Comparison of ENCODE assay signal across 15 cellular contexts in the genomic region with DNA sequence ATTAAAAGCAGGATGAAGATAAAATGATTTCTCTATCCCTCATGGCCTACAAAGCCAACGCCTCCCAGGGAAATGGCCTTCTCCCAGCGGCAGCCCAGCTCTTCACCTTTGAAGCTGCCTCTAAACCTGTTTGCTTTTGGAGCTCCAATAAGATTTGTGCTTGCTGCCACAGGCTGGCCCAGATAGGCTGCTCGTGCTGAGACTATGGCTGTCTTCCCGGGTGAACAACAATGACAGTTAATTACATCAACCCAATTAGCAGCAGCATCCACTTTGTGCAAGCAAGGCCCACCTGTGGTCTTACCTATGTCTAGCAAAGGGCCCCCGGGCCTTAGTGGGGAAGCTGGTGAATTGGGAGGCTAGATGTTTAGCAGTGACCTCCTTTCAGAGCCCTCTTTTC.
A peak's percentile ranks its signal among the peaks of the same experiment; 100 is the strongest.
DNase-seq lines count a peak whose midpoint lies in the region; ATAC-seq and TF ChIP-seq lines count a peak whose summit lies in the region.
"Had no signal": no experiment of that assay in that cellular context is flagged by ENCODE, and none has a peak within 500 bp of the region (broad histone marks: within the 10 kb centered on the region; RNA-seq: fewer than 3 reads in every experiment).

No MANE protein-coding gene starts in this region.

- no peaks in the 10 kb centered on the region for H3K4me1 Mint-ChIP-seq in GM23338
- H3K4me1 Mint-ChIP-seq in neural progenitor cell: no peaks in the 10 kb centered on the region

- H3F3A ChIP-seq in GM23338 (replicated peaks; ENCODE audit: low read depth) (no peaks in the 10 kb centered on the region), neural progenitor cell (ENCODE audit: low read depth) (no peaks in the 10 kb centered on the region)

- no peak overlapping the region for H3K4me2 ChIP-seq in GM23338
- H3K4me2 ChIP-seq in neural progenitor cell: no peak overlapping the region

- H3K27ac ChIP-seq in GM23338 (ENCODE audit: low read depth) (no peak overlapping the region), colonic mucosa (peak overlapping the region; percentile 19), neural progenitor cell (no peak overlapping the region)
- H3K27ac ChIP-seq: left ventricle myocardium inferior, tibial artery had no signal

- H3K9ac ChIP-seq in colonic mucosa (ENCODE audit: low read depth in 2 of 2, low read length in 2 of 2) (no peak overlapping the region), neural progenitor cell (no peak overlapping the region)

- H3K79me2 ChIP-seq in GM23338 (replicated peaks; ENCODE audit: insufficient read depth) (no peaks in the 10 kb centered on the region), neural progenitor cell (ENCODE audit: low read depth) (no peaks in the 10 kb centered on the region)

- peak overlapping the region; percentile 84 for H2AFZ ChIP-seq in GM23338
- H2AFZ ChIP-seq in neural progenitor cell (replicated peaks): peak overlapping the region; percentile 19

- H3K27me3 Mint-ChIP-seq in GM23338 (ENCODE audit: insufficient read depth, low read depth, poor library complexity) (no peaks in the 10 kb centered on the region), neural progenitor cell (ENCODE audit: insufficient read depth, low read depth) (peaks cover 2% of the 10 kb centered on the region)

- H4K20me1 ChIP-seq in GM23338 (replicated peaks; ENCODE audit: insufficient read depth): no peaks in the 10 kb centered on the region
- no peaks in the 10 kb centered on the region for H4K20me1 ChIP-seq in neural progenitor cell (ENCODE audit: low read depth)

- H3K27ac Mint-ChIP-seq in GM23338 (no peak overlapping the region), neural progenitor cell (no peak overlapping the region)
- H3K27ac Mint-ChIP-seq: activated T-helper 2 cell treated with anti-CD3 and anti-CD28 coated beads, Interferon-gamma antibody, Interleukin-2, Interleukin-4, amounts not matched to agents 10 μg/mL and 5 μg/mL and 100 μg/mL, durations not matched to agents 14 hours and 24 hours and 36 hours; T-helper 1 cell treated with Interleukin-12 subunit alpha and Interleukin-12 subunit beta and Interleukin-4 antibody, amounts not matched to agents 30 μg/mL and 1 μg/mL, for 36 hours had no signal

- intact Hi-C loops in colonic mucosa (cut with DNase I): loop anchor here (10.0 kb wide), 2 partner anchors 286 to 426 kb away; no protein-coding TSS in a partner anchor

- no peaks in the 10 kb centered on the region for H3K27me3 ChIP-seq in GM23338 (ENCODE audit: insufficient read depth)
- no peaks in the 10 kb centered on the region for H3K27me3 ChIP-seq in colonic mucosa
- no peaks in the 10 kb centered on the region for H3K27me3 ChIP-seq in neural progenitor cell
- H3K27me3 ChIP-seq: tibial artery had no signal

- TF ChIP-seq CTCF in GM23338 (conservative IDR thresholded peaks at IDR 0.05; ENCODE audit: low read depth in 2 of 2) (no peak), colonic mucosa (IDR thresholded peaks at IDR 0.05) (no peak), neural progenitor cell (IDR thresholded peaks at IDR 0.05) (no peak)

- DNase-seq in GM23338 (ENCODE audit: low spot score) (peak; percentile 14), NCI-H69 (lab: John Stamatoyannopoulos, UW) (peak; percentile 100), colonic mucosa (peak; percentile 30), neural progenitor cell (ENCODE audit: low spot score) (peak; percentile 47), glomerular visceral epithelial cell (ENCODE audit: extremely low spot score) (no peak), HPDE6-E6E7 (ENCODE audit: extremely low spot score) (no peak)
- DNase-seq in stimulated activated naive CD4-positive, alpha-beta T cell (lab: John Stamatoyannopoulos, UW): no peak
- DNase-seq: activated CD8-positive, alpha-beta memory T cell treated with anti-CD3 and anti-CD28 coated beads for 24 hours; cerebellar nuclear complex; foreskin melanocyte; left ventricle myocardium inferior; tibial artery had no signal

- H3K4me3 Mint-ChIP-seq in GM23338 (no peak overlapping the region), neural progenitor cell (no peak overlapping the region)
- H3K4me3 Mint-ChIP-seq: T-helper 1 cell treated with Interleukin-12 subunit alpha and Interleukin-12 subunit beta and Interleukin-4 antibody, amounts not matched to agents 30 μg/mL and 1 μg/mL, for 36 hours had no signal

- ATAC-seq in GM23338: no peak
- ATAC-seq in GM21526 (IDR thresholded peaks at IDR 0.05; ENCODE audit: low FRiP score, unreplicated experiment): no peak

- H3K4me1 ChIP-seq in GM23338 (ENCODE audit: insufficient read depth) (no peaks in the 10 kb centered on the region), colonic mucosa (no peaks in the 10 kb centered on the region), neural progenitor cell (no peaks in the 10 kb centered on the region)
- H3K4me1 ChIP-seq: left ventricle myocardium inferior had no signal

- no peaks in the 10 kb centered on the region for H3K9me3 Mint-ChIP-seq in GM23338
- peaks cover 3% of the 10 kb centered on the region for H3K9me3 Mint-ChIP-seq in neural progenitor cell
- H3K9me3 Mint-ChIP-seq: activated T-helper 2 cell treated with anti-CD3 and anti-CD28 coated beads, Interferon-gamma antibody, Interleukin-2, Interleukin-4, amounts not matched to agents 10 μg/mL and 5 μg/mL and 100 μg/mL, durations not matched to agents 14 hours and 24 hours and 36 hours; T-helper 1 cell treated with Interleukin-12 subunit alpha and Interleukin-12 subunit beta and Interleukin-4 antibody, amounts not matched to agents 30 μg/mL and 1 μg/mL, for 36 hours had no signal

- H3K36me3 ChIP-seq in GM23338 (ENCODE audit: insufficient read depth) (no peaks in the 10 kb centered on the region), colonic mucosa (no peaks in the 10 kb centered on the region), neural progenitor cell (no peaks in the 10 kb centered on the region)
- H3K36me3 ChIP-seq: left ventricle myocardium inferior, tibial artery had no signal

- H3K9me3 ChIP-seq in colonic mucosa (no peaks in the 10 kb centered on the region), neural progenitor cell (ENCODE audit: low read depth) (no peaks in the 10 kb centered on the region)
- H3K9me3 ChIP-seq: tibial artery had no signal

- 0 out of 2 replicates have a peak, but pooled peaks cover 3% of the 10 kb centered on the region for H3K9me2 ChIP-seq in GM23338 (ENCODE audit: insufficient read depth)

- H3K36me3 Mint-ChIP-seq in GM23338 (ENCODE audit: low read depth): no peaks in the 10 kb centered on the region
- H3K36me3 Mint-ChIP-seq in neural progenitor cell: no peaks in the 10 kb centered on the region

- no peak overlapping the region for H3K4me3 ChIP-seq in GM23338
- no peak overlapping the region for H3K4me3 ChIP-seq in colonic mucosa
- H3K4me3 ChIP-seq in neural progenitor cell: no peak overlapping the region
- H3K4me3 ChIP-seq: left ventricle myocardium inferior, tibial artery had no signal

TF ChIP-seq in GM23338, 12 proteins besides CTCF, POLR2A, EP300 and RAD21 (continues in another document):
- TF ChIP-seq ZNF331 (CRISPR knock-in tag; IDR thresholded peaks at IDR 0.05; ENCODE audit: low read depth) (no peak), EZH2 (IDR thresholded peaks at IDR 0.05; ENCODE audit: low read depth, unreplicated experiment) (no peak), ZNF114 (CRISPR knock-in tag; IDR thresholded peaks at IDR 0.05) (no peak), EZH2phosphoT487 (IDR thresholded peaks at IDR 0.05; ENCODE audit: unreplicated experiment) (no peak), POLR2AphosphoS5 (IDR thresholded peaks at IDR 0.05; ENCODE audit: low read depth) (no peak), JUNB (IDR thresholded peaks at IDR 0.05; ENCODE audit: unreplicated experiment) (no peak), NANOG (IDR thresholded peaks at IDR 0.05; ENCODE audit: borderline replicate concordance) (no peak), STAT1 (IDR thresholded peaks at IDR 0.05; ENCODE audit: unreplicated experiment) (no peak), CREB1 (CRISPR knock-in tag; IDR thresholded peaks at IDR 0.05; ENCODE audit: low read depth) (no peak)
- TF ChIP-seq, protein P1, sequence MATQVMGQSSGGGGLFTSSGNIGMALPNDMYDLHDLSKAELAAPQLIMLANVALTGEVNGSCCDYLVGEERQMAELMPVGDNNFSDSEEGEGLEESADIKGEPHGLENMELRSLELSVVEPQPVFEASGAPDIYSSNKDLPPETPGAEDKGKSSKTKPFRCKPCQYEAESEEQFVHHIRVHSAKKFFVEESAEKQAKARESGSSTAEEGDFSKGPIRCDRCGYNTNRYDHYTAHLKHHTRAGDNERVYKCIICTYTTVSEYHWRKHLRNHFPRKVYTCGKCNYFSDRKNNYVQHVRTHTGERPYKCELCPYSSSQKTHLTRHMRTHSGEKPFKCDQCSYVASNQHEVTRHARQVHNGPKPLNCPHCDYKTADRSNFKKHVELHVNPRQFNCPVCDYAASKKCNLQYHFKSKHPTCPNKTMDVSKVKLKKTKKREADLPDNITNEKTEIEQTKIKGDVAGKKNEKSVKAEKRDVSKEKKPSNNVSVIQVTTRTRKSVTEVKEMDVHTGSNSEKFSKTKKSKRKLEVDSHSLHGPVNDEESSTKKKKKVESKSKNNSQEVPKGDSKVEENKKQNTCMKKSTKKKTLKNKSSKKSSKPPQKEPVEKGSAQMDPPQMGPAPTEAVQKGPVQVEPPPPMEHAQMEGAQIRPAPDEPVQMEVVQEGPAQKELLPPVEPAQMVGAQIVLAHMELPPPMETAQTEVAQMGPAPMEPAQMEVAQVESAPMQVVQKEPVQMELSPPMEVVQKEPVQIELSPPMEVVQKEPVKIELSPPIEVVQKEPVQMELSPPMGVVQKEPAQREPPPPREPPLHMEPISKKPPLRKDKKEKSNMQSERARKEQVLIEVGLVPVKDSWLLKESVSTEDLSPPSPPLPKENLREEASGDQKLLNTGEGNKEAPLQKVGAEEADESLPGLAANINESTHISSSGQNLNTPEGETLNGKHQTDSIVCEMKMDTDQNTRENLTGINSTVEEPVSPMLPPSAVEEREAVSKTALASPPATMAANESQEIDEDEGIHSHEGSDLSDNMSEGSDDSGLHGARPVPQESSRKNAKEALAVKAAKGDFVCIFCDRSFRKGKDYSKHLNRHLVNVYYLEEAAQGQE (IDR thresholded peaks at IDR 0.05; ENCODE audit: unreplicated experiment): no peak

Comparison
In these comparisons a context has a peak if more than half of its experiments do, and no peak if none do; other contexts are left out.
1. DNase-seq: peak in GM23338 (single experiment), NCI-H69 (single experiment), colonic mucosa (single experiment) and neural progenitor cell (single experiment); none in glomerular visceral epithelial cell (single experiment), stimulated activated naive CD4-positive, alpha-beta T cell (0 of 6) and HPDE6-E6E7 (single experiment).